Comparison of ENCODE assay signal across 11 cellular contexts in the genomic region with DNA sequence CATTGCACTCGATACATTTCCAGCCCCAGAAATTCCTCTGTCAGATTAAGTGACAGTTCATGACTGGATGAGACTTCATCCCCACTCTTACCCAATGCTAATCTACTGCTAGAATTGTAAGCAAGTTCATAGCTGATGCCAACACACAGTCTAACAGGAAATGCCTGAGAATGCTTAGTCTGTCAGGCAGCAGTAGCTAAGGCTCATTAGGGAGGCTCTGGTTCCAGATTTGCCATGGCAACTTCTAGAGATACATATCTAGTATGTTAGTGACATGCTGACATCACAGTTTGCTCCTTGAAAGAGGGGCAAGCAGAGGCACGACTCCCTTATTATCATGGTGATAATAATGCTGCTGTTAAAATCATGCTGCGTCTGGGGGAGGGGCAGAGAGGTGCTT.
A peak's percentile ranks its signal among the peaks of the same experiment; 100 is the strongest.
DNase-seq lines count a peak whose midpoint lies in the region; ATAC-seq and TF ChIP-seq lines count a peak whose summit lies in the region.
"Had no signal": no experiment of that assay in that cellular context is flagged by ENCODE, and none has a peak within 500 bp of the region (broad histone marks: within the 10 kb centered on the region; RNA-seq: fewer than 3 reads in every experiment).

No MANE protein-coding gene starts in this region.

- no peaks in the 10 kb centered on the region for H3K9me3 ChIP-seq in gastrocnemius medialis

- H3K27ac ChIP-seq in gastrocnemius medialis = no peak overlapping the region

- in situ Hi-C loops in gastrocnemius medialis (cut with MboI; ENCODE audit: low sequenced_read_pairs in 4 of 4) = loop anchor here in 2 of 4 donors (25.0 kb wide), 2 partner anchors 1276 to 1451 kb away; no protein-coding TSS in a partner anchor

- no peak overlapping the region for H3K4me3 ChIP-seq in lower leg skin (ENCODE audit: low read depth, poor library complexity, severe bottlenecking)
- H3K4me3 ChIP-seq in gastrocnemius medialis = no peak overlapping the region

- WGBS in lower leg skin, 2 donors = 34 to 38% methylated on average over 3 of the region's 3 CpGs

- no peak for TF ChIP-seq CTCF in lower leg skin (IDR thresholded peaks at IDR 0.05)
- TF ChIP-seq CTCF in gastrocnemius medialis (IDR thresholded peaks at IDR 0.05 in 4 of 5, conservative IDR thresholded peaks at IDR 0.05 in 1 of 5) = no peak

- ATAC-seq in gastrocnemius medialis = no peak
- ATAC-seq: activated naive CD4-positive, alpha-beta T cell treated with anti-CD3 and anti-CD28 coated beads, Interleukin-2, amount 50 U/mL, for 72 hours had no signal

- H3K36me3 ChIP-seq in gastrocnemius medialis = no peaks in the 10 kb centered on the region

- no peak for TF ChIP-seq POLR2A in lower leg skin (IDR thresholded peaks at IDR 0.05)
- no peak for TF ChIP-seq POLR2A in gastrocnemius medialis (IDR thresholded peaks at IDR 0.05)

- DNase-seq in EL (peak; percentile 58), NCI-H2171 treated with DMSO at 0.1 percent for 48 hours (lab: John Stamatoyannopoulos, UW) (peak; percentile 91), dermis blood vessel endothelial cell (peak; percentile 47), non-pigmented ciliary epithelial cell (ENCODE audit: low read depth) (peak; percentile 44), lower leg skin (ENCODE audit: low spot score in 2 of 2) (no peak), gastrocnemius medialis (no peak), posterior cingulate gyrus (no peak), HuH-7.5 (ENCODE audit: low spot score) (no peak)
- DNase-seq: activated CD4-positive, alpha-beta memory T cell treated with anti-CD3 and anti-CD28 coated beads for 36 hours; Calu3 had no signal

- no peaks in the 10 kb centered on the region for H3K27me3 ChIP-seq in gastrocnemius medialis

- intact Hi-C loops in lower leg skin (cut with DNase I; ENCODE audit: low total_unique reads) = no loop called here
- intact Hi-C loops in gastrocnemius medialis (cut with DNase I; ENCODE audit: low total_unique reads) = no loop called here
- intact Hi-C loops in posterior cingulate gyrus (cut with DNase I) = no loop called here

- H3K4me1 ChIP-seq in gastrocnemius medialis = no peaks in the 10 kb centered on the region

Comparison
In these comparisons a context has a peak if more than half of its experiments do, and no peak if none do; other contexts are left out.
1. DNase-seq: peak in EL (single experiment), NCI-H2171 treated with DMSO at 0.1 percent for 48 hours (single experiment), dermis blood vessel endothelial cell (single experiment) and non-pigmented ciliary epithelial cell (single experiment); none in lower leg skin (0 of 2), gastrocnemius medialis (0 of 2), posterior cingulate gyrus (0 of 10) and HuH-7.5 (single experiment).